In the genomic region with DNA sequence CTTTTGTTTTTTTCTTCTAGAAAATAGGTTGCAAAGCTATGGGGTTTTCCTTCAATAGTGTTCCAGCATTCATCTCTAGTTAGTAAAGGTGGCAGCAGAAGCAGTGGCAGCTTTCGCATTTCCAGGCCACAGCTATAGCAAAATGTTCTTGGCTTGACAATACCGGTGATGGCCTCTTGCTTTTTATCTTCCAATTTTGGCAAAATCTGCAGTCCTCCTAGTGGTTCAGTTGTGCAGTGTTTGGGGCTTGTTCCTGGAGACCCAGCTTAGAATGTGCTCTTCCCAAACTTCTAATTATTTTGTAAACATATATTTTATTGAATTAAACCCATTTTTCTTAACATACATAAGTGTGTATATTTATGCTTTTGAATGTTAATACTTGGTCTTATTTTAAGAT, we compare ENCODE assay signal across 11 cellular contexts.
DNase-seq lines count a peak whose midpoint lies in the region; ATAC-seq and TF ChIP-seq lines count a peak whose summit lies in the region.
"Had no signal": no experiment of that assay in that cellular context is flagged by ENCODE, and none has a peak within 500 bp of the region (broad histone marks: within the 10 kb centered on the region; RNA-seq: fewer than 3 reads in every experiment).

No MANE protein-coding gene starts in this region.

- POLR2A ChIA-PET in HEK293T (lab: Yijun Ruan, JAX), result no interaction called here

- TF ChIP-seq CTCF in DND-41 (IDR thresholded peaks at IDR 0.05; ENCODE audit: borderline replicate concordance, extremely low read depth, low read length, poor library complexity, severe bottlenecking) (peak; percentile 28), foreskin keratinocyte (conservative IDR thresholded peaks at IDR 0.05) (peak; percentile 45)

- H3K4me2 ChIP-seq in DND-41 (ENCODE audit: insufficient read depth, low read length), result no peak overlapping the region

- CTCF ChIA-PET in HEK293T (lab: Yijun Ruan, JAX), result no interaction called here

- H3K79me2 ChIP-seq in DND-41 (ENCODE audit: insufficient read depth, low read length), result no peaks in the 10 kb centered on the region

- H3K27ac ChIP-seq in DND-41 (ENCODE audit: low read length), result no peak overlapping the region
- H3K27ac ChIP-seq in SK-N-MC, result peak overlapping the region; percentile 92
- no peak overlapping the region for H3K27ac ChIP-seq in foreskin keratinocyte

- H3K36me3 ChIP-seq in DND-41 (ENCODE audit: insufficient read depth, low read length), result no peaks in the 10 kb centered on the region
- H3K36me3 ChIP-seq in SK-N-MC (ENCODE audit: insufficient read depth, low read length), result no peaks in the 10 kb centered on the region

- H3K4me3 ChIP-seq in DND-41 (ENCODE audit: low read depth in 1 of 2, low read length in 2 of 2) (no peak overlapping the region), SK-N-MC (no peak overlapping the region)

- H3K27me3 ChIP-seq in DND-41 (ENCODE audit: insufficient read depth, low read length, poor library complexity) (no peaks in the 10 kb centered on the region), foreskin keratinocyte (no peaks in the 10 kb centered on the region)

- H4K20me1 ChIP-seq in DND-41 (ENCODE audit: insufficient read depth, low read length), result no peaks in the 10 kb centered on the region

- H3K9me3 ChIP-seq in DND-41 (ENCODE audit: insufficient read depth, low read length, severe bottlenecking) (no peaks in the 10 kb centered on the region), SK-N-MC (ENCODE audit: low read depth, low read length) (no peaks in the 10 kb centered on the region)

- no peak overlapping the region for H2AFZ ChIP-seq in DND-41 (ENCODE audit: low read depth, low read length)

- 0 out of 2 replicates have a peak, but pooled peaks cover 3% of the 10 kb centered on the region for H3K4me1 ChIP-seq in DND-41 (ENCODE audit: insufficient read depth, low read length)
- peaks cover 11% of the 10 kb centered on the region for H3K4me1 ChIP-seq in foreskin keratinocyte

- DNase-seq in DND-41 (no peak), HEK293T (ENCODE audit: extremely low spot score) (peak; percentile 48), SK-N-MC (ENCODE audit: low read depth, low spot score) (no peak), foreskin keratinocyte (no peak), DMS114 treated with DMSO at 0.1 percent for 48 hours (lab: John Stamatoyannopoulos, UW; ENCODE audit: unreplicated experiment) (no peak), GM19238 (ENCODE audit: insufficient read length, low spot score) (no peak)
- DNase-seq: activated CD8-positive, alpha-beta memory T cell treated with anti-CD3 and anti-CD28 coated beads for 24 hours; NCI-H524; right cardiac atrium had no signal

- ATAC-seq in DND-41 (ENCODE audit: insufficient read depth, low read depth) (no peak), foreskin keratinocyte (peak; percentile 53), HG03571 (IDR thresholded peaks at IDR 0.05; ENCODE audit: unreplicated experiment) (no peak), GM19455 (IDR thresholded peaks at IDR 0.05; ENCODE audit: unreplicated experiment) (no peak)
- ATAC-seq: right cardiac atrium had no signal

- H3K9ac ChIP-seq in DND-41 (ENCODE audit: low read depth, low read length) (no peak overlapping the region), SK-N-MC (ENCODE audit: insufficient read length) (no peak overlapping the region)

TF ChIP-seq in HEK293T, 16 proteins besides CTCF, POLR2A, EP300 and RAD21:
- TF ChIP-seq BHLHE40 (IDR thresholded peaks at IDR 0.05; ENCODE audit: borderline replicate concordance) (no peak), FOXM1 (IDR thresholded peaks at IDR 0.05; ENCODE audit: borderline replicate concordance) (no peak), ZNF384 (IDR thresholded peaks at IDR 0.05) (no peak), SUZ12 (IDR thresholded peaks at IDR 0.05) (no peak), HDGF (IDR thresholded peaks at IDR 0.05; ENCODE audit: borderline replicate concordance) (no peak), LEF1 (IDR thresholded peaks at IDR 0.05; ENCODE audit: borderline replicate concordance) (no peak), L3MBTL2 (conservative IDR thresholded peaks at IDR 0.05) (no peak)
- TF ChIP-seq, protein P1, sequence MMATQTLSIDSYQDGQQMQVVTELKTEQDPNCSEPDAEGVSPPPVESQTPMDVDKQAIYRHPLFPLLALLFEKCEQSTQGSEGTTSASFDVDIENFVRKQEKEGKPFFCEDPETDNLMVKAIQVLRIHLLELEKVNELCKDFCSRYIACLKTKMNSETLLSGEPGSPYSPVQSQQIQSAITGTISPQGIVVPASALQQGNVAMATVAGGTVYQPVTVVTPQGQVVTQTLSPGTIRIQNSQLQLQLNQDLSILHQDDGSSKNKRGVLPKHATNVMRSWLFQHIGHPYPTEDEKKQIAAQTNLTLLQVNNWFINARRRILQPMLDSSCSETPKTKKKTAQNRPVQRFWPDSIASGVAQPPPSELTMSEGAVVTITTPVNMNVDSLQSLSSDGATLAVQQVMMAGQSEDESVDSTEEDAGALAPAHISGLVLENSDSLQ (IDR thresholded peaks at IDR 0.05), result no peak
